ENCODE assay signal across 20 cellular contexts in genomic region chr1:31487894-31488293, GRCh38.
DNase-seq lines count a peak whose midpoint lies in the region; ATAC-seq and TF ChIP-seq lines count a peak whose summit lies in the region.
"Had no signal": no experiment of that assay in that cellular context is flagged by ENCODE, and none has a peak within 500 bp of the region (broad histone marks: within the 10 kb centered on the region; RNA-seq: fewer than 3 reads in every experiment).

No MANE protein-coding gene starts in this region.

- H3K18ac ChIP-seq in IMR-90 (ENCODE audit: low read depth, low read length): no peak overlapping the region

- peaks cover 27% of the 10 kb centered on the region for H3K27me3 Mint-ChIP-seq in T-helper 1 cell treated with Interleukin-12 subunit alpha and Interleukin-12 subunit beta and Interleukin-4 antibody, amounts not matched to agents 30 μg/mL and 1 μg/mL, for 36 hours (ENCODE audit: low read depth)
- H3K27me3 Mint-ChIP-seq in immature natural killer cell (ENCODE audit: low read depth in 3 of 3) (peaks cover 2 to 12% (median 6%) of the 10 kb centered on the region in 3 donors), neural crest cell (ENCODE audit: low read depth) (peaks cover 16% of the 10 kb centered on the region)

- no peak overlapping the region for H2BK20ac ChIP-seq in IMR-90 (ENCODE audit: low read depth, low read length)

- no peak overlapping the region for H3K14ac ChIP-seq in IMR-90 (replicated peaks; ENCODE audit: low read depth, low read length)

- no peak overlapping the region for H4K8ac ChIP-seq in IMR-90 (ENCODE audit: low read depth in 2 of 2, low read length in 2 of 2)

- H3K4me1 Mint-ChIP-seq in T-helper 1 cell treated with Interleukin-12 subunit alpha and Interleukin-12 subunit beta and Interleukin-4 antibody, amounts not matched to agents 30 μg/mL and 1 μg/mL, for 36 hours (ENCODE audit: low read depth): peaks cover 13% of the 10 kb centered on the region
- H3K4me1 Mint-ChIP-seq in immature natural killer cell (peaks cover 10 to 11% of the 10 kb centered on the region in 2 donors), neural crest cell (peaks cover 7% of the 10 kb centered on the region)

- no peak overlapping the region for H3K9ac ChIP-seq in IMR-90 (ENCODE audit: low read depth, low read length)

- H2AK9ac ChIP-seq in IMR-90 (replicated peaks; ENCODE audit: low read depth, low read length, poor library complexity): peak overlapping the region; percentile 65

- no peak overlapping the region for H3K4ac ChIP-seq in IMR-90 (ENCODE audit: low read depth, low read length)

- no peak for TF ChIP-seq CTCF in IMR-90 (conservative IDR thresholded peaks at IDR 0.05; ENCODE audit: low read depth, low read length)
- no peak for TF ChIP-seq CTCF in neural crest cell (conservative IDR thresholded peaks at IDR 0.05)
- TF ChIP-seq CTCF in tibial nerve (IDR thresholded peaks at IDR 0.05): no peak

- H3K23ac ChIP-seq in IMR-90 (ENCODE audit: low read depth, low read length): no peak overlapping the region

- in situ Hi-C loops in IMR-90 (cut with MboI; ENCODE audit: low sequenced_read_pairs): no loop called here

- no peaks in the 10 kb centered on the region for H3K79me1 ChIP-seq in IMR-90 (ENCODE audit: low read depth in 1 of 2, low read length in 2 of 2)

- no peak overlapping the region for H2AK5ac ChIP-seq in IMR-90 (ENCODE audit: low read depth, low read length)

- dilution Hi-C loops in IMR-90 (cut with HindIII; ENCODE audit: low sequenced_read_pairs, unreplicated experiment): no loop called here

- H4K5ac ChIP-seq in IMR-90 (ENCODE audit: low read depth, low read length): no peak overlapping the region

- no peaks in the 10 kb centered on the region for H4K20me1 ChIP-seq in IMR-90 (ENCODE audit: insufficient read depth, low read length)

- H3K27ac ChIP-seq in IMR-90 (ENCODE audit: insufficient read depth, low read length) (no peak overlapping the region), tibial nerve (no peak overlapping the region)
- H3K27ac ChIP-seq: 22Rv1, PC-9 had no signal

- no peak overlapping the region for H3K56ac ChIP-seq in IMR-90 (ENCODE audit: extremely low read depth, insufficient read depth, low read length)

- CTCF ChIA-PET in IMR-90 (lab: Yijun Ruan, JAX): no interaction called here

- H3K4me3 ChIP-seq in IMR-90 (ENCODE audit: insufficient read depth, low read depth, low read length): no peak overlapping the region
- no peak overlapping the region for H3K4me3 ChIP-seq in tibial nerve
- H3K4me3 ChIP-seq: GM12878, MG63, PC-9 had no signal

- no peak overlapping the region for H3K4me3 Mint-ChIP-seq in T-helper 1 cell treated with Interleukin-12 subunit alpha and Interleukin-12 subunit beta and Interleukin-4 antibody, amounts not matched to agents 30 μg/mL and 1 μg/mL, for 36 hours
- H3K4me3 Mint-ChIP-seq in immature natural killer cell: peak overlapping the region in 3 of 5 donors; percentile 29 to 69 (median 53)
- no peak overlapping the region for H3K4me3 Mint-ChIP-seq in neural crest cell
- H3K4me3 Mint-ChIP-seq: H9 had no signal

- no peak overlapping the region for H2BK15ac ChIP-seq in IMR-90 (ENCODE audit: low read depth, low read length)

- no peak overlapping the region for H2BK120ac ChIP-seq in IMR-90 (ENCODE audit: low read depth, low read length)

- no peak overlapping the region for H3K4me2 ChIP-seq in IMR-90 (ENCODE audit: low read depth, low read length)
- H3K4me2 ChIP-seq: PC-9 had no signal

- ATAC-seq in IMR-90 (ENCODE audit: low read depth): no peak
- no peak for ATAC-seq in HG03175 (IDR thresholded peaks at IDR 0.05; ENCODE audit: unreplicated experiment)
- ATAC-seq: GM12878 had no signal

- BruUV-seq in IMR-90 (replicated peaks; lab: Mats Ljungman, UMichigan): no TSS peak

- peaks cover 36% of the 10 kb centered on the region for H3K27me3 ChIP-seq in IMR-90 (ENCODE audit: control insufficient read depth, insufficient read depth, low read length)
- no peaks in the 10 kb centered on the region for H3K27me3 ChIP-seq in tibial nerve
- H3K27me3 ChIP-seq: MG63 had no signal

- peaks cover 4% of the 10 kb centered on the region; the same call in 1 of the 2 replicates for H3K4me1 ChIP-seq in IMR-90 (ENCODE audit: control insufficient read depth, insufficient read depth, low read length)
- H3K4me1 ChIP-seq in tibial nerve: no peaks in the 10 kb centered on the region
- H3K4me1 ChIP-seq: Caco-2 had no signal

- 86% methylated on average over 1 of the region's 5 CpGs; no CpG with 5 or more reads in 1 of the 2 experiments for WGBS in IMR-90 (ENCODE audit: extremely low coverage in 2 of 2, insufficient read length in 1 of 2), 2 experiments
- WGBS in tibial nerve, 2 donors: 94 to 95% methylated on average over 5 of the region's 5 CpGs

- peaks cover 8% of the 10 kb centered on the region for H3K36me3 Mint-ChIP-seq in T-helper 1 cell treated with Interleukin-12 subunit alpha and Interleukin-12 subunit beta and Interleukin-4 antibody, amounts not matched to agents 30 μg/mL and 1 μg/mL, for 36 hours (ENCODE audit: low read depth)
- no peaks in the 10 kb centered on the region for H3K36me3 Mint-ChIP-seq in immature natural killer cell
- no peaks in the 10 kb centered on the region for H3K36me3 Mint-ChIP-seq in neural crest cell (ENCODE audit: low read depth)

- intact Hi-C loops in IMR-90 (cut with micrococcal nuclease): no loop called here

- H2BK5ac ChIP-seq in IMR-90 (ENCODE audit: low read depth, low read length, poor library complexity, severe bottlenecking): no peak overlapping the region

- DNase-seq in T-helper 1 cell (no peak), IMR-90 (no peak), immature natural killer cell (no peak), neural crest cell (ENCODE audit: low read depth, low spot score) (no peak), tibial nerve (ENCODE audit: low spot score in 2 of 2) (no peak), NCI-H1694 (lab: John Stamatoyannopoulos, UW) (no peak)
- DNase-seq: C1 segment of cervical spinal cord, Caco-2, DMS53, H9, MG63, NCI-H1105, NCI-H187, NCI-H446 treated with DMSO at 0.1 percent for 48 hours, NCI-H748 treated with DMSO at 0.1 percent for 48 hours, PC-9 had no signal

- TF ChIP-seq EP300 in tibial nerve (IDR thresholded peaks at IDR 0.05): no peak

- H3K9me3 ChIP-seq in IMR-90 (ENCODE audit: control insufficient read depth, insufficient read depth, low read length) (no peaks in the 10 kb centered on the region), tibial nerve (no peaks in the 10 kb centered on the region)
- H3K9me3 ChIP-seq: Caco-2, MG63 had no signal

- no peak overlapping the region for H4K91ac ChIP-seq in IMR-90 (ENCODE audit: insufficient read depth, low read depth, low read length)

- H3K9me3 Mint-ChIP-seq in T-helper 1 cell treated with Interleukin-12 subunit alpha and Interleukin-12 subunit beta and Interleukin-4 antibody, amounts not matched to agents 30 μg/mL and 1 μg/mL, for 36 hours: peaks cover 5% of the 10 kb centered on the region
- peaks cover 0 to 1% (median 0%) of the 10 kb centered on the region in 6 donors for H3K9me3 Mint-ChIP-seq in immature natural killer cell
- H3K9me3 Mint-ChIP-seq in neural crest cell: peaks cover 5% of the 10 kb centered on the region

- no peak for TF ChIP-seq RAD21 in IMR-90 (IDR thresholded peaks at IDR 0.05; ENCODE audit: low read length)

- peak overlapping the region; percentile 28 for H3K27ac Mint-ChIP-seq in T-helper 1 cell treated with Interleukin-12 subunit alpha and Interleukin-12 subunit beta and Interleukin-4 antibody, amounts not matched to agents 30 μg/mL and 1 μg/mL, for 36 hours
- peak overlapping the region in 4 of 6 donors; percentile 69 to 82 (median 77) for H3K27ac Mint-ChIP-seq in immature natural killer cell
- peak overlapping the region; percentile 46 for H3K27ac Mint-ChIP-seq in neural crest cell (ENCODE audit: unreplicated experiment)
- H3K27ac Mint-ChIP-seq: H9 had no signal

- TF ChIP-seq POLR2A in IMR-90 (IDR thresholded peaks at IDR 0.05; ENCODE audit: low read depth, low read length): no peak
- TF ChIP-seq POLR2A in tibial nerve (IDR thresholded peaks at IDR 0.05): no peak

- H3K36me3 ChIP-seq in IMR-90 (ENCODE audit: control insufficient read depth, insufficient read depth, low read length) (no peaks in the 10 kb centered on the region), tibial nerve (no peaks in the 10 kb centered on the region)
- H3K36me3 ChIP-seq: MG63 had no signal

- POLR2A ChIA-PET in IMR-90 (lab: Charles Lee; ENCODE audit: unreplicated experiment): no interaction called here

- H2AFZ ChIP-seq in IMR-90 (replicated peaks; ENCODE audit: low read length, poor library complexity): no peak overlapping the region
- H2AFZ ChIP-seq: PC-9 had no signal

- no peaks in the 10 kb centered on the region for H3K9me1 ChIP-seq in IMR-90 (ENCODE audit: insufficient read depth, low read length)

TF ChIP-seq in IMR-90, 13 proteins besides CTCF, POLR2A, EP300 and RAD21 (continues in another document):
- TF ChIP-seq MXI1 (IDR thresholded peaks at IDR 0.05; ENCODE audit: borderline replicate concordance, low read depth, low read length): no peak
- no peak for TF ChIP-seq ELK1 (IDR thresholded peaks at IDR 0.05; ENCODE audit: borderline replicate concordance, low read depth, low read length)
- TF ChIP-seq RFX5 (IDR thresholded peaks at IDR 0.05; ENCODE audit: low read depth, low read length): no peak
- TF ChIP-seq BHLHE40 (IDR thresholded peaks at IDR 0.05; ENCODE audit: low read depth, low read length): no peak
- no peak for TF ChIP-seq MAZ (IDR thresholded peaks at IDR 0.05; ENCODE audit: borderline replicate concordance, low read depth, low read length)
- TF ChIP-seq CEBPB (IDR thresholded peaks at IDR 0.05; ENCODE audit: low read depth, low read length): no peak
- no peak for TF ChIP-seq SMC3 (IDR thresholded peaks at IDR 0.05; ENCODE audit: low read depth, low read length)
- no peak for TF ChIP-seq RCOR1 (IDR thresholded peaks at IDR 0.05; ENCODE audit: insufficient replicate concordance, low read length)
- no peak for TF ChIP-seq MAFK (IDR thresholded peaks at IDR 0.05; ENCODE audit: low read depth, low read length)
- no peak for TF ChIP-seq CHD1 (IDR thresholded peaks at IDR 0.05; ENCODE audit: low read depth, low read length)

Comparison
In these comparisons a context has a peak if more than half of its experiments do, and no peak if none do; other contexts are left out.
1. H3K4me3 Mint-ChIP-seq: peak in immature natural killer cell (3 of 5); none in T-helper 1 cell treated with Interleukin-12 subunit alpha and Interleukin-12 subunit beta and Interleukin-4 antibody, amounts not matched to agents 30 μg/mL and 1 μg/mL, for 36 hours (single experiment) and neural crest cell (single experiment).
2. Peak in every context shown above with its lines, with median percentiles within 50 percentile points of each other: H3K27ac Mint-ChIP-seq.